Comparison of ENCODE assay signal across 6 cellular contexts in the genomic region with DNA sequence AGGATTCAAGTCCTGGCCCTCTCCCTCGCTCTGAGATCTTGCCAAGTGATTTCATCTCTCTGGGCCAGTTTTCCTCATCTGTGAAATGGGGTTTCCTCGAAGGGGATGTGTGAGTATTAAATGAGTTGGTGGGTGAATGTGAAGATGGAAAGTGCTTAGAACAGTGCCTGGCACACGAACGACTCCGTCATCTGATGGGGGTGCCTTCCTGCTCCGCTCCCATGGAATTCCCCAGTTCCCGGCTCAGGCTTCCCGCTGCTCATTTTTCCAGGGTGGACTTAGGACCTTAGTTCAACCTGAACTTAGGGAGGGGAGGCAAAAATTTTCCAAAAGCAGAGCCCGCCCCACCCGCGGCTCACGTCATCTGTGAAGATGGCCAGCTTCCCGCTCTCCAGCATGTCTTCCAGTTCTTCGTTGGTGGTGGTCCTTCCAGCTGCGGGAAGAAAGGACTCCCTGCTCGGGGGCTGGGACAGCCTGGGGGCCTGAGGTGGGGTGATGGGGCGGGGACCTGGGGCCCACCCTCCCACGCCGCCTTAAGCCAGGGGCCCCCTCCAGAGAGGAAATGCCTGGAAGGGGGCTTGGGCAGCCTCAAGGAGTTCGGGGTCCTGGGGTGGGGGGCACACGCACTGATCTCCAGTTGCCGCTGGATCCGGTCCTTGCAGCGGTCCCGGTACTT. TPM values are rescaled to one million over a fixed set of nuclear protein-coding genes. Genes with fewer than 3 reads are reported as not detected.
A peak's percentile ranks its signal among the peaks of the same experiment; 100 is the strongest.
DNase-seq lines count a peak whose midpoint lies in the region; ATAC-seq and TF ChIP-seq lines count a peak whose summit lies in the region.

No MANE protein-coding gene starts in this region.

- H3K4me3 Mint-ChIP-seq in activated naive CD4-positive, alpha-beta T cell treated with anti-CD3 and anti-CD28 coated beads for 36 hours = peak overlapping the region; percentile 73

- TF ChIP-seq CTCF in tibial artery (IDR thresholded peaks at IDR 0.05) = no peak

- no peaks in the 10 kb centered on the region for H3K9me3 ChIP-seq in tibial artery

- peak overlapping the region; percentile 53 to 59 for H3K4me3 ChIP-seq in tibial artery

- H3K27ac Mint-ChIP-seq in activated naive CD4-positive, alpha-beta T cell treated with anti-CD3 and anti-CD28 coated beads for 36 hours = no peak overlapping the region

- H3K27me3 ChIP-seq in tibial artery = no peaks in the 10 kb centered on the region

- H3K27me3 Mint-ChIP-seq in activated naive CD4-positive, alpha-beta T cell treated with anti-CD3 and anti-CD28 coated beads for 36 hours (ENCODE audit: low read depth) = no peaks in the 10 kb centered on the region

- ATAC-seq in GM21576 (IDR thresholded peaks at IDR 0.05; ENCODE audit: unreplicated experiment) = no peak

- no peak for DNase-seq in activated naive CD4-positive, alpha-beta T cell treated with anti-CD3 and anti-CD28 coated beads for 36 hours
- DNase-seq in activated naive CD4-positive, alpha-beta T cell treated with Interleukin-2 at 50 U/mL for 16 hours = no peak
- DNase-seq in glomerular visceral epithelial cell (ENCODE audit: extremely low spot score) (peak; percentile 53), tibial artery (no peak), SHP77 treated with DMSO at 0.1 percent for 48 hours (lab: John Stamatoyannopoulos, UW) (no peak)

- peaks cover 11% of the 10 kb centered on the region for H3K4me1 Mint-ChIP-seq in activated naive CD4-positive, alpha-beta T cell treated with anti-CD3 and anti-CD28 coated beads for 36 hours (ENCODE audit: low read depth)

- H3K9me3 Mint-ChIP-seq in activated naive CD4-positive, alpha-beta T cell treated with anti-CD3 and anti-CD28 coated beads for 36 hours = no peaks in the 10 kb centered on the region

- no peaks in the 10 kb centered on the region for H3K36me3 ChIP-seq in tibial artery

- H3K4me1 ChIP-seq in tibial artery = peaks cover 0 to 27% (median 17%) of the 10 kb centered on the region in 4 donors

- H3K27ac ChIP-seq in tibial artery = peak overlapping the region; percentile 71 to 79

- H3K36me3 Mint-ChIP-seq in activated naive CD4-positive, alpha-beta T cell treated with anti-CD3 and anti-CD28 coated beads for 36 hours (ENCODE audit: low read depth) = no peaks in the 10 kb centered on the region

- CTCF ChIA-PET in activated naive CD4-positive, alpha-beta T cell treated with anti-CD3 and anti-CD28 coated beads for 36 hours (lab: Charles Lee) = interaction anchor here (1.3 kb wide), 1 partner anchor 10 kb away, joined by 3 read pairs; no protein-coding TSS in a partner anchor

- intact Hi-C loops in activated naive CD4-positive, alpha-beta T cell treated with anti-CD3 and anti-CD28 coated beads for 36 hours (cut with micrococcal nuclease) = loop anchor here (2.0 to 5.0 kb wide), 2 partner anchors 36 to 461 kb away; partner anchors contain the start of genes ARMC5 and STX4
- intact Hi-C loops in tibial artery (cut with DNase I; ENCODE audit: low total_unique reads) = loop anchor here (5.0 kb wide), 1 partner anchor 36 kb away; the partner anchor contains the start of gene STX4

RNA-seq across cellular contexts. Expression of gene HSD3B7, which starts 11.5 kb away (rescaled TPM):
- under 1 TPM; 0.69 to 0.98 TPM for total RNA-seq in activated naive CD4-positive, alpha-beta T cell treated with anti-CD3 and anti-CD28 coated beads for 36 hours

RNA-seq across cellular contexts. Expression of gene STX1B, which starts 14.0 kb away (rescaled TPM):
- total RNA-seq in activated naive CD4-positive, alpha-beta T cell treated with anti-CD3 and anti-CD28 coated beads for 36 hours = under 1 TPM; 0.69 to 0.72 TPM

RNA-seq across cellular contexts. Expression of gene STX4, which starts 36.9 kb away (rescaled TPM):
- total RNA-seq in activated naive CD4-positive, alpha-beta T cell treated with anti-CD3 and anti-CD28 coated beads for 36 hours = 10 to 100 TPM; 32.9 to 38.0 TPM

RNA-seq across cellular contexts. Expression of gene SETD1A, which starts 38.9 kb away (rescaled TPM):
- 10 to 100 TPM; 14.3 to 14.6 TPM for total RNA-seq in activated naive CD4-positive, alpha-beta T cell treated with anti-CD3 and anti-CD28 coated beads for 36 hours

RNA-seq across cellular contexts. Expression of gene ORAI3, which starts 47.6 kb away (rescaled TPM):
- total RNA-seq in activated naive CD4-positive, alpha-beta T cell treated with anti-CD3 and anti-CD28 coated beads for 36 hours = 1 to 10 TPM; 4.2 to 4.7 TPM
